ENCODE assay signal across 29 cellular contexts in the genomic region with DNA sequence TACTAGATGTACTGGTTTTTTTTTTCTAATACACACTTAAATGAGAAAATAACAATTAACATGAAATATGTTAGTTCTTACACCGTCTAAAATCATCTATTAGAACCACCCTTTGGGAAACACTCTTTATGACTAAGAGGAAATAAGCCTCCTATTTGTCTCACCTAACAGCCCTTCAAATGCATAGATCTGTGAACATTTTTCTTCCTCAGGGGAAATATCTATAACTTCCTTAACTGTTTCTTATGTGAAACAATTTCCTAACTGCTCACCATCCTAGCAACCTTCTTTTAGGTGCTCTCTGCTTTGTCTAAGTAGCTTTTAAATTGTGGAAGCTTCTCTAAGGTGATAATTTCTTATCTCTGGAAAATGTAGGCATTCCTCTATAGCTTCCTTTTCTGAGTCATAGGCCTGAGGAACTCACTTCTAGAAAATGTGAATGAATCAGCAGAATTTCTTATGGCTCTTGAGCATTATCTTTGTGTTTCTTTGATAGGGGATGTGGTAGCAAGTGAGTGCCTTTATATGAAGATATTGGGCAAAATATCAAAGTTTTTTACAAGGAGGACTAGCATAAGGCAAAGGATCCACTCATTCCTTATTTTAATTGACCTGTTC. TPM values are rescaled to one million over a fixed set of nuclear protein-coding genes. Genes with fewer than 3 reads are reported as not detected.
DNase-seq lines count a peak whose midpoint lies in the region; ATAC-seq, FAIRE-seq and TF ChIP-seq lines count a peak whose summit lies in the region.
"Had no signal": no experiment of that assay in that cellular context is flagged by ENCODE, and none has a peak within 500 bp of the region (broad histone marks: within the 10 kb centered on the region; RNA-seq: fewer than 3 reads in every experiment).

No MANE protein-coding gene starts in this region.

- in situ Hi-C loops in mammary epithelial cell (cut with MboI; ENCODE audit: low sequenced_read_pairs in 2 of 2) (no loop called here), ACHN (cut with HindIII; ENCODE audit: low pct_ligation_motif_present, low pct_unique_long_range_greater_than_20kb, low sequenced_read_pairs) (no loop called here)

- H3K27ac Mint-ChIP-seq in MCF 10A (ENCODE audit: low read depth, unreplicated experiment), result peak overlapping the region; percentile 51
- H3K27ac Mint-ChIP-seq in CD4-positive, alpha-beta T cell, result no peak overlapping the region
- 0 out of 7 replicates have a peak overlapping the region, but pooled peaks of 1 of the 3 experiments have one; percentile 20 for H3K27ac Mint-ChIP-seq in H9
- H3K27ac Mint-ChIP-seq: activated CD4-positive, alpha-beta T cell treated with anti-CD3 and anti-CD28 coated beads, Interleukin-2, amount 10 ng/mL, durations not matched to agents 7 days and 5 days; activated naive CD4-positive, alpha-beta T cell treated with anti-CD3 and anti-CD28 coated beads, Interleukin-2, amount 10 ng/mL, durations not matched to agents 7 days and 5 days; activated T-helper 1 cell treated with anti-CD3 and anti-CD28 coated beads, Interleukin-12 subunit alpha, Interleukin-12 subunit beta, Interleukin-2, Interleukin-4 antibody, amounts not matched to agents 30 ng/mL and 10 ng/mL and 1 ng/mL, durations not matched to agents 14 hours and 24 hours and 36 hours; CD8-positive, alpha-beta memory T cell; neural progenitor cell; T-helper 17 cell had no signal

- no peaks in the 10 kb centered on the region for H3K36me3 ChIP-seq in mammary epithelial cell (ENCODE audit: insufficient read depth, low read length)
- H3K36me3 ChIP-seq: lower lobe of right lung, neural progenitor cell, upper lobe of right lung had no signal

- no peak overlapping the region for H3K4me2 ChIP-seq in mammary epithelial cell (ENCODE audit: insufficient read depth, low read depth, low read length)
- H3K4me2 ChIP-seq in H9 (ENCODE audit: insufficient read depth, insufficient read length, low read length), result no peak overlapping the region
- H3K4me2 ChIP-seq: neural progenitor cell had no signal

- BruUV-seq in MCF 10A (replicated peaks; lab: Mats Ljungman, UMichigan) (no TSS peak), mammary epithelial cell (replicated peaks; lab: Mats Ljungman, UMichigan) (no TSS peak)

- H3K4me3 Mint-ChIP-seq in MCF 10A (ENCODE audit: unreplicated experiment) (no peak overlapping the region), H9 (no peak overlapping the region)
- H3K4me3 Mint-ChIP-seq in CD4-positive, alpha-beta T cell, result no peak overlapping the region
- H3K4me3 Mint-ChIP-seq: activated CD4-positive, alpha-beta T cell treated with anti-CD3 and anti-CD28 coated beads, Interleukin-2, amount 10 ng/mL, durations not matched to agents 7 days and 5 days; activated naive CD4-positive, alpha-beta T cell treated with anti-CD3 and anti-CD28 coated beads, Interleukin-2, amount 10 ng/mL, durations not matched to agents 7 days and 5 days; activated T-helper 1 cell treated with anti-CD3 and anti-CD28 coated beads, Interleukin-12 subunit alpha, Interleukin-12 subunit beta, Interleukin-2, Interleukin-4 antibody, amounts not matched to agents 30 ng/mL and 10 ng/mL and 1 ng/mL, durations not matched to agents 14 hours and 24 hours and 36 hours; CD8-positive, alpha-beta memory T cell; neural progenitor cell; T-helper 17 cell had no signal

- no peak for FAIRE-seq in urothelium cell line (lab: Jason Lieb, UNC)

- no peak overlapping the region for H2AFZ ChIP-seq in mammary epithelial cell (ENCODE audit: low read depth, low read length)
- no peak overlapping the region for H2AFZ ChIP-seq in H9 (ENCODE audit: low read length)
- H2AFZ ChIP-seq: neural progenitor cell had no signal

- no peaks in the 10 kb centered on the region for H3K23me2 ChIP-seq in H9 (ENCODE audit: insufficient read length, low read depth, low read length, poor library complexity, severe bottlenecking)

- H3K27ac ChIP-seq in mammary epithelial cell (ENCODE audit: insufficient read depth, low read depth, low read length), result no peak overlapping the region
- no peak overlapping the region for H3K27ac ChIP-seq in CD4-positive, alpha-beta T cell (ENCODE audit: low read depth, low read length)
- H3K27ac ChIP-seq in H9 (ENCODE audit: insufficient read length, low read depth, low read length), result no peak overlapping the region
- H3K27ac ChIP-seq: lower lobe of right lung, neural progenitor cell, upper lobe of right lung had no signal

- no peak overlapping the region for H2BK12ac ChIP-seq in H9 (ENCODE audit: insufficient read length, low read depth, low read length)

- H3K4me3 ChIP-seq in mammary epithelial cell (replicated peaks in 1 of 3; ENCODE audit: insufficient read depth in 1 of 3, low read depth in 2 of 3, low read length in 3 of 3), result no peak overlapping the region
- no peak overlapping the region for H3K4me3 ChIP-seq in epithelial cell of esophagus (ENCODE audit: low read length)
- H3K4me3 ChIP-seq: lower lobe of right lung, neural progenitor cell, upper lobe of right lung had no signal

- dilution Hi-C loops in mammary epithelial cell (cut with HindIII; ENCODE audit: low sequenced_read_pairs), result no loop called here

- H2BK5ac ChIP-seq in H9 (ENCODE audit: insufficient read length, low read length), result no peak overlapping the region

- H3K36me3 Mint-ChIP-seq in MCF 10A (ENCODE audit: insufficient read depth, unreplicated experiment) (no peaks in the 10 kb centered on the region), H9 (ENCODE audit: insufficient read depth in 1 of 3, low read depth in 3 of 3) (peaks cover 0 to 1% (median 0%) of the 10 kb centered on the region in 3 experiments; a peak in 2 of 7 replicates)
- H3K36me3 Mint-ChIP-seq in CD4-positive, alpha-beta T cell (ENCODE audit: low read depth), result no peaks in the 10 kb centered on the region
- H3K36me3 Mint-ChIP-seq: activated naive CD4-positive, alpha-beta T cell treated with anti-CD3 and anti-CD28 coated beads, Interleukin-2, amount 10 ng/mL, durations not matched to agents 7 days and 5 days; CD8-positive, alpha-beta memory T cell; neural progenitor cell had no signal

- H3K4ac ChIP-seq in H9 (ENCODE audit: low read depth, low read length), result no peak overlapping the region

- H3K4me1 ChIP-seq in mammary epithelial cell (ENCODE audit: insufficient read depth, low read length) (no peaks in the 10 kb centered on the region), H9 (ENCODE audit: insufficient read depth, low read length) (no peaks in the 10 kb centered on the region)
- H3K4me1 ChIP-seq: lower lobe of right lung, neural progenitor cell, upper lobe of right lung had no signal

- H3K9me3 ChIP-seq in mammary epithelial cell (replicated peaks; ENCODE audit: insufficient read depth, low read length) (peaks cover 13% of the 10 kb centered on the region), H9 (ENCODE audit: control insufficient read depth, low read depth, low read length) (no peaks in the 10 kb centered on the region)
- no peaks in the 10 kb centered on the region for H3K9me3 ChIP-seq in CD4-positive, alpha-beta T cell (ENCODE audit: control insufficient read depth, low read length)
- H3K9me3 ChIP-seq: lower lobe of right lung, upper lobe of right lung had no signal

- 23% methylated on average over 1 of the region's 1 CpG for WGBS in mammary epithelial cell (ENCODE audit: low coverage, missing lambda C conversion rate)
- no CpG with 5 or more reads among the region's 1 CpG for WGBS in H9 (ENCODE audit: extremely low coverage, insufficient read length, low lambda C conversion rate)

- H4K8ac ChIP-seq in H9 (replicated peaks; ENCODE audit: insufficient read length, low read depth, low read length), result no peak overlapping the region

- H3K56ac ChIP-seq in H9 (ENCODE audit: insufficient read length, low read depth, low read length), result no peak overlapping the region

- no peaks in the 10 kb centered on the region for H3K27me3 Mint-ChIP-seq in MCF 10A (ENCODE audit: insufficient read depth, unreplicated experiment)
- H3K27me3 Mint-ChIP-seq in CD4-positive, alpha-beta T cell, result no peaks in the 10 kb centered on the region
- H3K27me3 Mint-ChIP-seq in H9 (ENCODE audit: low read depth), result no peaks in the 10 kb centered on the region; the same call in 1 of the 2 replicates
- H3K27me3 Mint-ChIP-seq: activated CD4-positive, alpha-beta T cell treated with anti-CD3 and anti-CD28 coated beads, Interleukin-2, amount 10 ng/mL, durations not matched to agents 7 days and 5 days; activated naive CD4-positive, alpha-beta T cell treated with anti-CD3 and anti-CD28 coated beads, Interleukin-2, amount 10 ng/mL, durations not matched to agents 7 days and 5 days; CD8-positive, alpha-beta memory T cell; T-helper 17 cell had no signal

- H3K79me2 ChIP-seq in mammary epithelial cell (ENCODE audit: insufficient read depth, low read length), result no peaks in the 10 kb centered on the region
- no peaks in the 10 kb centered on the region for H3K79me2 ChIP-seq in H9 (ENCODE audit: insufficient read depth, low read length)

- no peak for ATAC-seq in CD4-positive, alpha-beta T cell (ENCODE audit: poor library complexity)
- ATAC-seq: lower lobe of right lung, Panc1, sciatic nerve, T-helper 17 cell, upper lobe of right lung had no signal

- intact Hi-C loops in MCF 10A (cut with micrococcal nuclease) (no loop called here), mammary epithelial cell (cut with micrococcal nuclease) (no loop called here)
- intact Hi-C loops in CD4-positive, alpha-beta T cell (cut with DNase I, micrococcal nuclease), result no loop called here

- TF ChIP-seq CTCF in MCF 10A (IDR thresholded peaks at IDR 0.05; ENCODE audit: unreplicated experiment), result no peak
- TF ChIP-seq CTCF in mammary epithelial cell (conservative IDR thresholded peaks at IDR 0.05 in 1 of 2, IDR thresholded peaks at IDR 0.05 in 1 of 2; ENCODE audit: extremely low read depth in 1 of 2, insufficient read depth in 1 of 2, low read depth in 1 of 2, low read length in 2 of 2), result no peak
- TF ChIP-seq CTCF in epithelial cell of esophagus (IDR thresholded peaks at IDR 0.05; ENCODE audit: insufficient read depth, low read depth, low read length, missing control alignments), result no peak
- TF ChIP-seq CTCF in CD4-positive, alpha-beta T cell (IDR thresholded peaks at IDR 0.05), result no peak
- TF ChIP-seq CTCF in H9 (conservative IDR thresholded peaks at IDR 0.05), result no peak

- H3K4me1 Mint-ChIP-seq in MCF 10A (ENCODE audit: insufficient read depth, unreplicated experiment), result peaks cover 9% of the 10 kb centered on the region
- no peaks in the 10 kb centered on the region for H3K4me1 Mint-ChIP-seq in CD4-positive, alpha-beta T cell (ENCODE audit: low read depth)
- H3K4me1 Mint-ChIP-seq in H9, result no peaks in the 10 kb centered on the region
- H3K4me1 Mint-ChIP-seq: activated CD4-positive, alpha-beta T cell treated with anti-CD3 and anti-CD28 coated beads, Interleukin-2, amount 10 ng/mL, durations not matched to agents 7 days and 5 days; activated naive CD4-positive, alpha-beta T cell treated with anti-CD3 and anti-CD28 coated beads, Interleukin-2, amount 10 ng/mL, durations not matched to agents 7 days and 5 days; CD8-positive, alpha-beta memory T cell; neural progenitor cell; T-helper 17 cell had no signal

- CTCF ChIA-PET in MCF 10A (lab: Yijun Ruan, JAX), result interaction anchor here (0.7 kb wide), 1 partner anchor 668 kb away, joined by 3 read pairs; no protein-coding TSS in a partner anchor
- CTCF ChIA-PET in mammary epithelial cell (lab: Charles Lee; ENCODE audit: low non-redundant PET), result no interaction called here
- CTCF ChIA-PET in CD4-positive, alpha-beta T cell (lab: Charles Lee), result no interaction called here

- H3K18ac ChIP-seq in H9 (ENCODE audit: insufficient read length, low read depth, low read length), result no peak overlapping the region

- POLR2A ChIA-PET in MCF 10A (lab: Yijun Ruan, JAX), result no interaction called here
- POLR2A ChIA-PET in CD4-positive, alpha-beta T cell (lab: Charles Lee), result no interaction called here

- no peak overlapping the region for H3K23ac ChIP-seq in H9 (ENCODE audit: insufficient read length, low read depth, low read length)

- DNase-seq in MCF 10A (ENCODE audit: unreplicated experiment), result peak; percentile 33
- DNase-seq in mammary epithelial cell, result no peak
- DNase-seq in RKO (ENCODE audit: low spot score), result peak; percentile 20
- peak; percentile 4 for DNase-seq in epithelial cell of esophagus (ENCODE audit: low read depth)
- peak; percentile 15 for DNase-seq in urothelium cell line (ENCODE audit: low spot score)
- DNase-seq in ACHN, result no peak
- DNase-seq in CD4-positive, alpha-beta T cell, result no peak
- no peak for DNase-seq in H9
- DNase-seq: activated CD4-positive, alpha-beta T cell treated with anti-CD3 and anti-CD28 coated beads, Interleukin-2, amount 10 ng/mL, durations not matched to agents 7 days and 5 days; activated naive CD4-positive, alpha-beta T cell treated with anti-CD3 and anti-CD28 coated beads, Interleukin-2, amount 10 ng/mL, durations not matched to agents 7 days and 5 days; amygdala; CD8-positive, alpha-beta memory T cell; DMS79 treated with DMSO at 0.1 percent for 48 hours; lower lobe of right lung; NCI-H1417 treated with DMSO at 0.1 percent for 48 hours; NCI-H524 treated with DMSO at 0.1 percent for 48 hours; NK-92 treated with Interleukin-12 subunit alpha and Interleukin-12 subunit beta, amount 100 ng/mL, for 24 hours; T-helper 17 cell; upper lobe of right lung had no signal

- no peaks in the 10 kb centered on the region for H3K79me1 ChIP-seq in H9 (ENCODE audit: insufficient read depth, low read depth, low read length, poor library complexity, severe bottlenecking)

- H2BK15ac ChIP-seq in H9 (ENCODE audit: low read depth, low read length), result no peak overlapping the region

- no peak overlapping the region for H2AK5ac ChIP-seq in H9 (ENCODE audit: insufficient read length, low read length)

- no peaks in the 10 kb centered on the region for H4K20me1 ChIP-seq in mammary epithelial cell (ENCODE audit: insufficient read depth, low read length)
- no peaks in the 10 kb centered on the region for H4K20me1 ChIP-seq in H9 (ENCODE audit: control insufficient read depth, insufficient read depth, insufficient read length)

- H3K27me3 ChIP-seq in mammary epithelial cell (ENCODE audit: insufficient read depth, low read length) (no peaks in the 10 kb centered on the region), H9 (ENCODE audit: insufficient read depth, low read length) (no peaks in the 10 kb centered on the region)
- no peaks in the 10 kb centered on the region for H3K27me3 ChIP-seq in CD4-positive, alpha-beta T cell (ENCODE audit: control insufficient read depth, insufficient read depth, low read length)
- H3K27me3 ChIP-seq: neural progenitor cell, upper lobe of right lung had no signal

- H3K14ac ChIP-seq in H9 (ENCODE audit: insufficient read depth, low read length), result no peak overlapping the region

- H3K9ac ChIP-seq in mammary epithelial cell (ENCODE audit: insufficient read depth, low read length) (no peak overlapping the region), H9 (ENCODE audit: extremely low read depth, insufficient read length, low read length) (no peak overlapping the region)
- H3K9ac ChIP-seq: neural progenitor cell had no signal

- H3T11ph ChIP-seq in H9 (ENCODE audit: low read length), result no peak overlapping the region

- no peak overlapping the region for H4K91ac ChIP-seq in H9 (ENCODE audit: insufficient read length, low read depth, low read length)

- no peak overlapping the region for H4K5ac ChIP-seq in H9 (ENCODE audit: insufficient read length, low read depth, low read length)

- peaks cover 8% of the 10 kb centered on the region for H3K9me3 Mint-ChIP-seq in MCF 10A (ENCODE audit: unreplicated experiment)
- peaks cover 6% of the 10 kb centered on the region for H3K9me3 Mint-ChIP-seq in CD4-positive, alpha-beta T cell
- peaks cover under 1 to 1% of the 10 kb centered on the region in 2 experiments; a peak in 2 of 5 replicates for H3K9me3 Mint-ChIP-seq in H9
- H3K9me3 Mint-ChIP-seq: activated naive CD4-positive, alpha-beta T cell treated with anti-CD3 and anti-CD28 coated beads, Interleukin-2, amount 10 ng/mL, durations not matched to agents 7 days and 5 days had no signal

- no peak overlapping the region for H2BK20ac ChIP-seq in H9 (ENCODE audit: low read depth, low read length, poor library complexity, severe bottlenecking)

- H2BK120ac ChIP-seq in H9 (ENCODE audit: low read depth, low read length, poor library complexity, severe bottlenecking), result no peak overlapping the region

RNA-seq across cellular contexts. Expression of gene CNTNAP5, which starts 56.2 kb away (rescaled TPM):
- total RNA-seq in MCF 10A (2022), result not detected in 2 replicates
- not detected for total RNA-seq in mammary epithelial cell
- polyA plus RNA-seq in mammary epithelial cell, result not detected
- polyA minus RNA-seq in mammary epithelial cell, result not detected
- not detected for total RNA-seq in CD4-positive, alpha-beta T cell
- 0.39 and 0.48 TPM in 2 replicates for total RNA-seq in H9 (2021)
- total RNA-seq: A172; activated CD4-positive, alpha-beta T cell treated with anti-CD3 and anti-CD28 coated beads, Interleukin-2, amount 10 ng/mL, durations not matched to agents 7 days and 5 days; activated T-helper 1 cell treated with anti-CD3 and anti-CD28 coated beads, Interleukin-12 subunit alpha, Interleukin-12 subunit beta, Interleukin-2, Interleukin-4 antibody, amounts not matched to agents 30 ng/mL and 10 ng/mL and 1 ng/mL, durations not matched to agents 14 hours and 24 hours and 36 hours; cardiac septum; CD8-positive, alpha-beta memory T cell; fibroblast of lung; glomerular endothelial cell; H4; kidney epithelial cell; lower lobe of right lung; sciatic nerve; T-helper 17 cell; upper lobe of right lung had no signal
- polyA plus RNA-seq: CD8-positive, alpha-beta memory T cell; fibroblast of lung had no signal

Comparison
In these comparisons a context has a peak if more than half of its experiments do, and no peak if none do; other contexts are left out.
1. DNase-seq: peak in MCF 10A (single experiment), RKO (single experiment), epithelial cell of esophagus (single experiment) and urothelium cell line (single experiment); none in mammary epithelial cell (single experiment), ACHN (single experiment), CD4-positive, alpha-beta T cell (0 of 10) and H9 (single experiment).